Comparison of ENCODE assay signal across 8 cellular contexts in the genomic region with DNA sequence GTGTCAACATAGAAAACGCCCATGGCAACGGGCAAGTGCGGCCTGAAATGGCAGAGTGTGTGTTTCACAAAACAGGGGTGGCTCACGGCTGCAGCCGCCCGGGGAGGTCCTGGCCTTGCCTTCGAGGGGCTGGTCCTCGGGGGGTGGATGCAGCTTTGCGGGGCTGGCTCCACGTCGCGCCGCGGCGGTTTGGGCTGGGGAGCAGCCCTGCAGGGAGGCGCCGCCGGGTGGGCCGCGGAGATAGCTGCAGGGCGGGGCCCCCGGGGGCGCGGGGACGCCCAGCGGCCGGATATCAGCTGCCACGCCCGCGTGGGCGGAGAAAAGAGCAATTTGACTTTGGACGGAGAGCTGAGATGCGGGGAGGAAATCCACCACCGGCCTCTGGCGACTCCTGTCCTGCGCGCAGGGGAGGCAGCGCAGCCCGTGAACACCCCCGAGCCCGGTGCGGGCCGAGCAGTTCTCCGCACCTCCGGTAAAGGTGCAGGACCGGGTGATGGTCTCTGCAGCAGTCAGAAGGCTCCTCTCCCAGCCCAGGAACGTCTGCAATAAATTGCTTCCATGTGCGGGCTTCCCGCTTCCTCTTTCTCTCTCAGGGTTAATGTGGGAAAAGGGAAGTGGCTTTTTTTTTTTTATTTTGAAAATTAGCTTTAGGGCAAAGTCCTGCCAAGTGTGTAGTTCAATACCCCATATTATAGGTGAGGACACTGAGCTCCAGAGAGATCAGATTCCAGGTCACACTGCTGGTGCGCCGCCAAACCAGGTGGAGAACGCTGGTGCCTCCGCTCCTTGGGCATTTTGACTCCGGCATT.
DNase-seq lines count a peak whose midpoint lies in the region; ATAC-seq and TF ChIP-seq lines count a peak whose summit lies in the region.

No MANE protein-coding gene starts in this region.

- H3K4me1 Mint-ChIP-seq in naive thymus-derived CD4-positive, alpha-beta T cell = peaks cover 40 to 71% (median 63%) of the 10 kb centered on the region in 7 donors

- H3K36me3 Mint-ChIP-seq in naive thymus-derived CD4-positive, alpha-beta T cell = peaks cover 0 to 6% (median 0%) of the 10 kb centered on the region in 5 donors

- H3K4me3 ChIP-seq in BJ (ENCODE audit: low read depth, low read length) (peak overlapping the region; percentile 46), NT2/D1 (ENCODE audit: insufficient read length, low read depth) (peak overlapping the region; percentile 36)
- H3K4me3 ChIP-seq in naive thymus-derived CD4-positive, alpha-beta T cell (ENCODE audit: low read length) = peak overlapping the region; percentile 64

- intact Hi-C loops in naive thymus-derived CD4-positive, alpha-beta T cell (cut with micrococcal nuclease) = loop anchor here (1.0 to 5.0 kb wide), 12 partner anchors 37 to 381 kb away; a partner anchor contains a TSS

- H3K27ac ChIP-seq in naive thymus-derived CD4-positive, alpha-beta T cell (ENCODE audit: low read depth, low read length) = peak overlapping the region; percentile 90

- CTCF ChIA-PET in BJ (lab: Yijun Ruan, JAX) = interaction anchor here (1.0 to 2.6 kb wide), 8 partner anchors 10 to 151 kb away, joined by 3 to 8 read pairs (median 4); a partner anchor contains a TSS
- CTCF ChIA-PET in naive thymus-derived CD4-positive, alpha-beta T cell (lab: Charles Lee) = interaction anchor here (0.6 to 5.8 kb wide), 11 partner anchors 23 to 142 kb away, joined by 3 to 39 read pairs (median 4); no protein-coding TSS in a partner anchor

- H3K9me3 ChIP-seq in NT2/D1 (ENCODE audit: insufficient read depth, low read length) = no peaks in the 10 kb centered on the region
- no peaks in the 10 kb centered on the region for H3K9me3 ChIP-seq in naive thymus-derived CD4-positive, alpha-beta T cell (ENCODE audit: control insufficient read depth in 2 of 3, low read length in 3 of 3)

- peaks cover 9% of the 10 kb centered on the region for H3K4me1 ChIP-seq in NT2/D1 (ENCODE audit: insufficient read depth, insufficient read length)
- peaks cover 47 to 48% of the 10 kb centered on the region in 2 donors for H3K4me1 ChIP-seq in naive thymus-derived CD4-positive, alpha-beta T cell (ENCODE audit: control insufficient read depth in 2 of 2, insufficient read depth in 2 of 2, low read length in 2 of 2)

- TF ChIP-seq POLR2A in GM19099 (IDR thresholded peaks at IDR 0.05; ENCODE audit: extremely low read depth, insufficient read length, low read depth) = peak; percentile 82

- ATAC-seq in HG03196 (IDR thresholded peaks at IDR 0.05; ENCODE audit: unreplicated experiment) = peak; percentile 33
- peak; percentile 20 for ATAC-seq in esophagus mucosa
- peak; percentile 62 for ATAC-seq in naive thymus-derived CD4-positive, alpha-beta T cell

- H3K27me3 Mint-ChIP-seq in naive thymus-derived CD4-positive, alpha-beta T cell = no peaks in the 10 kb centered on the region

- peaks cover 0 to 1% (median 0%) of the 10 kb centered on the region in 11 donors for H3K9me3 Mint-ChIP-seq in naive thymus-derived CD4-positive, alpha-beta T cell

- TF ChIP-seq CTCF in BJ (IDR thresholded peaks at IDR 0.05; ENCODE audit: insufficient read depth, low read depth, low read length) = no peak

- DNase-seq in BJ (ENCODE audit: low read depth) = no peak
- no peak for DNase-seq in NT2/D1 (ENCODE audit: low read depth, low spot score)
- DNase-seq in activated CD8-positive, alpha-beta memory T cell treated with anti-CD3 and anti-CD28 coated beads, Interleukin-2, amount 50 U/mL, for 48 hours = peak; percentile 93
- DNase-seq in naive thymus-derived CD4-positive, alpha-beta T cell = peak; percentile 63 to 84 (median 69)
- peak; percentile 76 for DNase-seq in stimulated activated naive CD4-positive, alpha-beta T cell treated with Interleukin-2 at 50 U/mL for 16 hours (lab: John Stamatoyannopoulos, UW)

- H3K36me3 ChIP-seq in BJ (ENCODE audit: control insufficient read depth, insufficient read depth, low read length) (no peaks in the 10 kb centered on the region), NT2/D1 (ENCODE audit: insufficient read depth, insufficient read length, low read length) (no peaks in the 10 kb centered on the region)
- H3K36me3 ChIP-seq in naive thymus-derived CD4-positive, alpha-beta T cell (ENCODE audit: control insufficient read depth in 2 of 3, insufficient read depth in 3 of 3, low read length in 3 of 3) = no peaks in the 10 kb centered on the region

- peak overlapping the region; percentile 74 to 95 (median 90) for H3K4me3 Mint-ChIP-seq in naive thymus-derived CD4-positive, alpha-beta T cell

- H3K27me3 ChIP-seq in BJ (ENCODE audit: control insufficient read depth, insufficient read depth, low read length) (no peaks in the 10 kb centered on the region), NT2/D1 (ENCODE audit: insufficient read depth, insufficient read length) (peaks cover 33% of the 10 kb centered on the region)
- H3K27me3 ChIP-seq in naive thymus-derived CD4-positive, alpha-beta T cell (ENCODE audit: control insufficient read depth in 2 of 2, insufficient read depth in 2 of 2, low read length in 2 of 2) = no peaks in the 10 kb centered on the region

- peak overlapping the region; percentile 69 for H3K9ac ChIP-seq in NT2/D1 (ENCODE audit: insufficient read length, low read depth)

- POLR2A ChIA-PET in BJ (lab: Charles Lee) = interaction anchor here (0.7 to 1.1 kb wide), 3 partner anchors 21 to 113 kb away, joined by 3 to 6 read pairs (median 4); a partner anchor contains a TSS
- POLR2A ChIA-PET in naive thymus-derived CD4-positive, alpha-beta T cell (lab: Charles Lee) = interaction anchor here (0.6 to 6.8 kb wide), 26 partner anchors 8 to 160 kb away, joined by 3 to 188 read pairs (median 10); a partner anchor contains a TSS

- H3K27ac Mint-ChIP-seq in naive thymus-derived CD4-positive, alpha-beta T cell = peak overlapping the region; percentile 90 to 99 (median 98)

Comparison
In these comparisons a context has a peak if more than half of its experiments do, and no peak if none do; other contexts are left out.
1. DNase-seq: peak in activated CD8-positive, alpha-beta memory T cell treated with anti-CD3 and anti-CD28 coated beads, Interleukin-2, amount 50 U/mL, for 48 hours (single experiment), naive thymus-derived CD4-positive, alpha-beta T cell (9 of 9) and stimulated activated naive CD4-positive, alpha-beta T cell treated with Interleukin-2 at 50 U/mL for 16 hours (single experiment); none in BJ (single experiment) and NT2/D1 (single experiment).
2. Peak in every context shown above with its lines, with median percentiles within 50 percentile points of each other: H3K4me3 ChIP-seq and ATAC-seq.